Comparison of ENCODE assay signal across 13 cellular contexts in the genomic region with DNA sequence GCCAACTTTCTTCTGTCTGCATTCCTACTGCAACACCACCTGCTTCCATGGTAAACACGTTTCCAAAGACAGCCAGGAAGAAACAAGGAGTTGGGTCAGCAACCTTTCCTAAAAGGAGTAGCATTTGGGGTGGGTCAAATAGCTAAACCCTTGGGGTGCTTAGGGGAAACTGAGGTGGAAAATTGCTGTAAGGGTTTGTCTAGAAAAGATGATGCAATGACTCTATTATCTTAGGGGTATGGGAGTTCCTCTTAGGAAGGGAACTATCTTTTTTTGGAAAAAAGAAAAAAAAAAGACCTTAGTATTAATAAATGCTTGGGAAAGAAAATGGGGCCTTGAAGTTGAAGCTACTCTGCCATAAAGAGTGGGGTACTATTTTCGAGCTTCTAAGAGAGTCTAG.
DNase-seq lines count a peak whose midpoint lies in the region; ATAC-seq and TF ChIP-seq lines count a peak whose summit lies in the region.
"Had no signal": no experiment of that assay in that cellular context is flagged by ENCODE, and none has a peak within 500 bp of the region (broad histone marks: within the 10 kb centered on the region; RNA-seq: fewer than 3 reads in every experiment).

No MANE protein-coding gene starts in this region.

- no TSS peak for BruUV-seq in Calu3 (replicated peaks; lab: Mats Ljungman, UMichigan)

- no peak overlapping the region for H3K27ac ChIP-seq in CD4-positive, alpha-beta T cell (ENCODE audit: low read depth, low read length)
- H3K27ac ChIP-seq: PC-9 had no signal

- H3K4me1 Mint-ChIP-seq in CD4-positive, alpha-beta T cell (ENCODE audit: low read depth), result peaks cover 69% of the 10 kb centered on the region
- H3K4me1 Mint-ChIP-seq in Calu3 (ENCODE audit: low read depth, unreplicated experiment) (peaks cover 30% of the 10 kb centered on the region), immature natural killer cell (peaks cover 28 to 31% of the 10 kb centered on the region in 2 donors)
- peaks cover 28% of the 10 kb centered on the region for H3K4me1 Mint-ChIP-seq in activated T-helper 17 cell treated with anti-CD3 and anti-CD28 coated beads, Interleukin-2, amount 50 U/mL, for 72 hours

- H3K27ac Mint-ChIP-seq in CD4-positive, alpha-beta T cell, result peak overlapping the region; percentile 98
- peak overlapping the region; percentile 1 for H3K27ac Mint-ChIP-seq in Calu3 (ENCODE audit: unreplicated experiment)
- H3K27ac Mint-ChIP-seq in activated T-helper 17 cell treated with anti-CD3 and anti-CD28 coated beads, Interleukin-2, amount 50 U/mL, for 72 hours, result peak overlapping the region; percentile 93
- peak overlapping the region in 4 of 6 donors; percentile 41 to 97 (median 80) for H3K27ac Mint-ChIP-seq in immature natural killer cell

- TF ChIP-seq CTCF in CD4-positive, alpha-beta T cell (IDR thresholded peaks at IDR 0.05), result no peak
- TF ChIP-seq CTCF in Calu3 (IDR thresholded peaks at IDR 0.05; ENCODE audit: unreplicated experiment), result no peak

- no peak overlapping the region for H3K4me3 Mint-ChIP-seq in CD4-positive, alpha-beta T cell
- H3K4me3 Mint-ChIP-seq in Calu3 (ENCODE audit: low read depth, unreplicated experiment) (no peak overlapping the region), immature natural killer cell (no peak overlapping the region)
- peak overlapping the region; percentile 80 for H3K4me3 Mint-ChIP-seq in activated T-helper 17 cell treated with anti-CD3 and anti-CD28 coated beads, Interleukin-2, amount 50 U/mL, for 72 hours

- no peaks in the 10 kb centered on the region for H3K27me3 ChIP-seq in CD4-positive, alpha-beta T cell (ENCODE audit: control insufficient read depth, insufficient read depth, low read length)
- H3K27me3 ChIP-seq: BE2C had no signal

- intact Hi-C loops in CD4-positive, alpha-beta T cell (cut with DNase I, micrococcal nuclease), result no loop called here
- intact Hi-C loops in Calu3 (cut with micrococcal nuclease; ENCODE audit: unreplicated experiment), result no loop called here

- no peak for ATAC-seq in CD4-positive, alpha-beta T cell (ENCODE audit: poor library complexity)
- ATAC-seq in activated T-helper 17 cell treated with anti-CD3 and anti-CD28 coated beads, Interleukin-2, amount 50 U/mL, for 72 hours (replicated peaks), result no peak
- ATAC-seq in GM18873 (IDR thresholded peaks at IDR 0.05; ENCODE audit: low FRiP score, unreplicated experiment) (no peak), GM21360 (IDR thresholded peaks at IDR 0.05; ENCODE audit: unreplicated experiment) (no peak)

- no peak for DNase-seq in CD4-positive, alpha-beta T cell
- DNase-seq in Calu3, result no peak
- no peak for DNase-seq in immature natural killer cell
- DNase-seq in stimulated activated CD4-positive, alpha-beta T cell treated with anti-CD3 and anti-CD28 coated beads, Interleukin-4, amount 100 ng/mL, for 4 hours, result no peak
- DNase-seq: BE2C, DMS153, EL, NCI-H146, PC-9, SK-N-SH had no signal

- no peaks in the 10 kb centered on the region for H3K27me3 Mint-ChIP-seq in CD4-positive, alpha-beta T cell
- H3K27me3 Mint-ChIP-seq in Calu3 (ENCODE audit: unreplicated experiment) (no peaks in the 10 kb centered on the region), immature natural killer cell (ENCODE audit: low read depth in 3 of 3) (peaks cover 0 to 2% (median 2%) of the 10 kb centered on the region in 3 donors)
- H3K27me3 Mint-ChIP-seq in activated T-helper 17 cell treated with anti-CD3 and anti-CD28 coated beads, Interleukin-2, amount 50 U/mL, for 72 hours, result no peaks in the 10 kb centered on the region

- CTCF ChIA-PET in CD4-positive, alpha-beta T cell (lab: Charles Lee), result interaction anchor here (0.6 kb wide), 1 partner anchor 475 kb away, joined by 4 read pairs; no protein-coding TSS in a partner anchor
- CTCF ChIA-PET in Calu3 (lab: Charles Lee), result interaction anchor here (0.6 to 1.2 kb wide), 2 partner anchors 14 to 1855 kb away, joined by 3 read pairs; no protein-coding TSS in a partner anchor

- H3K36me3 Mint-ChIP-seq in CD4-positive, alpha-beta T cell (ENCODE audit: low read depth), result no peaks in the 10 kb centered on the region
- H3K36me3 Mint-ChIP-seq in Calu3 (ENCODE audit: insufficient read depth, unreplicated experiment), result no peaks in the 10 kb centered on the region
- H3K36me3 Mint-ChIP-seq in activated T-helper 17 cell treated with anti-CD3 and anti-CD28 coated beads, Interleukin-2, amount 50 U/mL, for 72 hours (ENCODE audit: low read depth), result no peaks in the 10 kb centered on the region
- H3K36me3 Mint-ChIP-seq in immature natural killer cell, result peaks cover 3 to 7% (median 6%) of the 10 kb centered on the region in 3 donors

- POLR2A ChIA-PET in CD4-positive, alpha-beta T cell (lab: Charles Lee), result interaction anchor here (0.6 to 3.9 kb wide), 6 partner anchors 11 to 182 kb away, joined by 3 to 21 read pairs (median 4); a partner anchor contains a TSS

- H3K9me3 ChIP-seq in CD4-positive, alpha-beta T cell (ENCODE audit: control insufficient read depth, low read length), result peaks cover 10% of the 10 kb centered on the region
- H3K9me3 ChIP-seq: BE2C, SK-N-SH had no signal

- no peaks in the 10 kb centered on the region for H3K9me3 Mint-ChIP-seq in CD4-positive, alpha-beta T cell
- no peaks in the 10 kb centered on the region for H3K9me3 Mint-ChIP-seq in Calu3 (ENCODE audit: low read depth, unreplicated experiment)
- H3K9me3 Mint-ChIP-seq in activated T-helper 17 cell treated with anti-CD3 and anti-CD28 coated beads, Interleukin-2, amount 50 U/mL, for 72 hours, result no peaks in the 10 kb centered on the region
- H3K9me3 Mint-ChIP-seq in immature natural killer cell, result peaks cover 0 to 6% (median 0%) of the 10 kb centered on the region in 6 donors

Comparison
In these comparisons a context has a peak if more than half of its experiments do, and no peak if none do; other contexts are left out.
1. H3K27ac Mint-ChIP-seq: peak in every context shown above with its lines; median percentile 98 in CD4-positive, alpha-beta T cell; 93 in activated T-helper 17 cell treated with anti-CD3 and anti-CD28 coated beads, Interleukin-2, amount 50 U/mL, for 72 hours; 80 in immature natural killer cell; 1 in Calu3.